In the genomic region with DNA sequence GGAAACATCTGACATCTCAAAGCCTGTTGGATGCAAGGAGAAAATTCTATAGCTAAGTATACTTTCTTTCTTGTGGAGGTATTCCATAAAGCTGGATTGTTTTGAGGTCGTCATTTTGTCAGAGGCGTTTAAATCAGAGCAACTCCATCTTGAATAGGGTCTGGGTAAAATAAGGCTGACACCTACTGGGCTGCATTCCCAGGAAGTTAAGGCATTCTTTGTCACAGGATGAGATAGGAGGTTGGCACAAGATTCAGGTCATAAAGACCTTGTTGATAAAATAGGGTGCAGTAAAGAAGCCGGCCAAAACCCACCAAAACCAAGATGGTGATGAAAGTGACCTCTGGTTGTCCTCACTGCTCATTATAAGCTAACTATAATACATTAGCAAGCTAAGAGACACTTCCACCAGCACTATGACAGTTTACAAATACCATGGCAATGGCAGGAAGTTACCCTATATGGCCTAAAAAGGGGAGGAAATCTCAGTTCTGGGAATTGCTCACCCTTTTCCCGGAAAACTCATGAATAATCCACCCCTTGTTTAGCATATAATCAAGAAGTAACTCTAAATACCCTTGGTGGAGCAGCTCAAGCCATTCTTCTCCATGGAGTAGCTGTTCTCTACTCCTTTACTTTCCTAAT, we compare ENCODE assay signal across 28 cellular contexts. TPM values are rescaled to one million over a fixed set of nuclear protein-coding genes. Genes with fewer than 3 reads are reported as not detected.
DNase-seq lines count a peak whose midpoint lies in the region; FAIRE-seq and TF ChIP-seq lines count a peak whose summit lies in the region.
"Had no signal": no experiment of that assay in that cellular context is flagged by ENCODE, and none has a peak within 500 bp of the region (broad histone marks: within the 10 kb centered on the region; RNA-seq: fewer than 3 reads in every experiment).

No MANE protein-coding gene starts in this region.

- H3K27ac ChIP-seq in neural progenitor cell (no peak overlapping the region), vagina (peak overlapping the region; percentile 37)
- H3K27ac ChIP-seq in effector memory CD4-positive, alpha-beta T cell (ENCODE audit: insufficient read depth, low read length, poor library complexity, severe bottlenecking) = no peak overlapping the region
- H3K27ac ChIP-seq: Peyer's patch, SK-N-MC had no signal

- H3K9me3 Mint-ChIP-seq in neural progenitor cell = no peaks in the 10 kb centered on the region
- H3K9me3 Mint-ChIP-seq in activated CD4-positive, alpha-beta T cell treated with anti-CD3 and anti-CD28 coated beads, Interleukin-2, amount 10 ng/mL, durations not matched to agents 24 days and 14 days = no peaks in the 10 kb centered on the region
- H3K9me3 Mint-ChIP-seq: GM23338 had no signal

- no peaks in the 10 kb centered on the region for H3K79me2 ChIP-seq in neural progenitor cell (ENCODE audit: low read depth)

- no peak overlapping the region for H3K27ac Mint-ChIP-seq in neural progenitor cell
- no peak overlapping the region for H3K27ac Mint-ChIP-seq in activated CD4-positive, alpha-beta T cell treated with anti-CD3 and anti-CD28 coated beads, Interleukin-2, amount 10 ng/mL, durations not matched to agents 24 days and 14 days
- H3K27ac Mint-ChIP-seq: CD4-positive, alpha-beta memory T cell; GM23338 had no signal

- H3K4me3 Mint-ChIP-seq in neural progenitor cell = no peak overlapping the region
- H3K4me3 Mint-ChIP-seq in activated CD4-positive, alpha-beta T cell treated with anti-CD3 and anti-CD28 coated beads, Interleukin-2, amount 10 ng/mL, durations not matched to agents 24 days and 14 days = no peak overlapping the region
- H3K4me3 Mint-ChIP-seq: CD4-positive, alpha-beta memory T cell; GM23338 had no signal

- no peaks in the 10 kb centered on the region for H3K36me3 Mint-ChIP-seq in neural progenitor cell
- no peaks in the 10 kb centered on the region for H3K36me3 Mint-ChIP-seq in activated CD4-positive, alpha-beta T cell treated with anti-CD3 and anti-CD28 coated beads, Interleukin-2, amount 10 ng/mL, durations not matched to agents 24 days and 14 days (ENCODE audit: low read depth)

- no peaks in the 10 kb centered on the region for H4K20me1 ChIP-seq in neural progenitor cell (ENCODE audit: low read depth)

- TF ChIP-seq POLR2A in vagina (IDR thresholded peaks at IDR 0.05) = no peak

- no peaks in the 10 kb centered on the region for H3K27me3 Mint-ChIP-seq in neural progenitor cell (ENCODE audit: insufficient read depth, low read depth)
- no peaks in the 10 kb centered on the region for H3K27me3 Mint-ChIP-seq in activated CD4-positive, alpha-beta T cell treated with anti-CD3 and anti-CD28 coated beads, Interleukin-2, amount 10 ng/mL, durations not matched to agents 24 days and 14 days
- H3K27me3 Mint-ChIP-seq: CD4-positive, alpha-beta memory T cell had no signal

- no peaks in the 10 kb centered on the region for H3F3A ChIP-seq in neural progenitor cell (ENCODE audit: low read depth)

- intact Hi-C loops in vagina (cut with DNase I) = no loop called here
- intact Hi-C loops in activated CD4-positive, alpha-beta T cell treated with anti-CD3 and anti-CD28 coated beads, Interleukin-2, amount 10 ng/mL, durations not matched to agents 24 days and 14 days (cut with micrococcal nuclease) = no loop called here

- H3K4me3 ChIP-seq in bronchial epithelial cell (ENCODE audit: low read depth, low read length) (no peak overlapping the region), neural progenitor cell (no peak overlapping the region), vagina (no peak overlapping the region)
- H3K4me3 ChIP-seq in effector memory CD4-positive, alpha-beta T cell (ENCODE audit: insufficient read depth, low read depth, low read length, poor library complexity, severe bottlenecking) = no peak overlapping the region
- H3K4me3 ChIP-seq: GM12878, GM23338, Peyer's patch, SK-N-MC had no signal

- no peak overlapping the region for H3K4me2 ChIP-seq in neural progenitor cell
- H3K4me2 ChIP-seq: GM23338 had no signal

- DNase-seq in M059J (ENCODE audit: low read depth) (peak; percentile 32), bronchial epithelial cell (ENCODE audit: low read depth) (no peak), neural progenitor cell (ENCODE audit: low spot score) (no peak), vagina (ENCODE audit: extremely low spot score in 2 of 2) (no peak)
- DNase-seq in effector memory CD4-positive, alpha-beta T cell = no peak
- no peak for DNase-seq in effector CD4-positive, alpha-beta T cell
- DNase-seq in activated CD4-positive, alpha-beta T cell treated with anti-CD3 and anti-CD28 coated beads, Interleukin-2, amount 10 ng/mL, durations not matched to agents 24 days and 14 days = no peak
- DNase-seq: C1 segment of cervical spinal cord; CD4-positive, alpha-beta memory T cell; COR-L47; DMS53; HCEC 1CT; KG1; MM.1S; NCI-H1417; NCI-H1694 treated with DMSO at 0.1 percent for 48 hours; NCI-H2081; NCI-H2227 treated with DMSO at 0.1 percent for 48 hours; NCI-H526 treated with DMSO at 0.1 percent for 48 hours; Peyer's patch; SHP77 treated with DMSO at 0.1 percent for 48 hours had no signal

- no peaks in the 10 kb centered on the region for H3K4me1 ChIP-seq in neural progenitor cell
- peaks cover 12% of the 10 kb centered on the region for H3K4me1 ChIP-seq in vagina
- no peaks in the 10 kb centered on the region for H3K4me1 ChIP-seq in effector memory CD4-positive, alpha-beta T cell (ENCODE audit: control insufficient read depth, insufficient read depth, low read length, poor library complexity, severe bottlenecking)
- H3K4me1 ChIP-seq: Peyer's patch had no signal

- H3K27me3 ChIP-seq in bronchial epithelial cell (ENCODE audit: control insufficient read depth, insufficient read depth, low read length) (no peaks in the 10 kb centered on the region), neural progenitor cell (no peaks in the 10 kb centered on the region), vagina (no peaks in the 10 kb centered on the region)
- no peaks in the 10 kb centered on the region for H3K27me3 ChIP-seq in effector memory CD4-positive, alpha-beta T cell (replicated peaks; ENCODE audit: control insufficient read depth, insufficient read depth, low read length, poor library complexity, severe bottlenecking)
- H3K27me3 ChIP-seq: Peyer's patch had no signal

- H3K36me3 ChIP-seq in bronchial epithelial cell (ENCODE audit: control insufficient read depth, insufficient read depth, low read length) (no peaks in the 10 kb centered on the region), neural progenitor cell (no peaks in the 10 kb centered on the region), vagina (no peaks in the 10 kb centered on the region)
- no peaks in the 10 kb centered on the region for H3K36me3 ChIP-seq in effector memory CD4-positive, alpha-beta T cell (ENCODE audit: control insufficient read depth, insufficient read depth, low read length)
- H3K36me3 ChIP-seq: Peyer's patch had no signal

- no peaks in the 10 kb centered on the region for H3K9me3 ChIP-seq in neural progenitor cell (ENCODE audit: low read depth)
- H3K9me3 ChIP-seq in vagina = no peaks in the 10 kb centered on the region
- no peaks in the 10 kb centered on the region for H3K9me3 ChIP-seq in effector memory CD4-positive, alpha-beta T cell (ENCODE audit: control insufficient read depth, low read length)
- H3K9me3 ChIP-seq: Peyer's patch had no signal

- H3K4me1 Mint-ChIP-seq in neural progenitor cell = peaks cover 15% of the 10 kb centered on the region
- peaks cover 4% of the 10 kb centered on the region for H3K4me1 Mint-ChIP-seq in activated CD4-positive, alpha-beta T cell treated with anti-CD3 and anti-CD28 coated beads, Interleukin-2, amount 10 ng/mL, durations not matched to agents 24 days and 14 days
- H3K4me1 Mint-ChIP-seq: GM23338 had no signal

- peak; percentile 36 for FAIRE-seq in bronchial epithelial cell (lab: Jason Lieb, UNC)
- FAIRE-seq: G401.6, GM12878, HTR-8/SVneo had no signal

- H3K9ac ChIP-seq in neural progenitor cell = no peak overlapping the region

- peak overlapping the region; percentile 76 for H2AFZ ChIP-seq in neural progenitor cell (replicated peaks)
- H2AFZ ChIP-seq: GM23338 had no signal

- no peak for TF ChIP-seq CTCF in bronchial epithelial cell (IDR thresholded peaks at IDR 0.05; ENCODE audit: insufficient read depth, low read length, severe bottlenecking)
- no peak for TF ChIP-seq CTCF in neural progenitor cell (IDR thresholded peaks at IDR 0.05)
- TF ChIP-seq CTCF in vagina (IDR thresholded peaks at IDR 0.05) = no peak

RNA-seq across cellular contexts. Expression of gene HSD17B13, which starts 11.9 kb away (rescaled TPM):
- total RNA-seq in M059J (2014; rRNA removed; shearing (Covaris generic)) = 0.10 TPM in 1 of 2 replicates, not detected in the other
- total RNA-seq in bronchial epithelial cell (not detected in 2 replicates), neural progenitor cell (ENCODE audit: low replicate concordance) (0.31 and 0.60 TPM in 2 replicates), vagina (23.8 TPM)
- 0.19 TPM in 2 replicates for total RNA-seq in activated CD4-positive, alpha-beta T cell treated with anti-CD3 and anti-CD28 coated beads, Interleukin-2, amount 10 ng/mL, durations not matched to agents 24 days and 14 days
- total RNA-seq: A673, Daoy, GM23338 had no signal

Comparison
In these comparisons a context has a peak if more than half of its experiments do, and no peak if none do; other contexts are left out.
1. RNA of gene HSD17B13, which starts 11.9 kb away (total RNA-seq): 23.8 TPM in vagina (single experiment); 0.31 to 0.60 TPM in neural progenitor cell, 0.19 TPM in activated CD4-positive, alpha-beta T cell treated with anti-CD3 and anti-CD28 coated beads, Interleukin-2, amount 10 ng/mL, durations not matched to agents 24 days and 14 days, 0.10 TPM in M059J and not detected in bronchial epithelial cell; every median in the first group is over 10 times any median in the second.